1 cellular context compared by ENCODE assay signal in genomic region chr3:150409125-150409526, GRCh38.
TF ChIP-seq lines count a peak whose summit lies in the region.

No MANE protein-coding gene starts in this region.

TF ChIP-seq in HepG2, 621 proteins besides CTCF, POLR2A, EP300 and RAD21 (continued from another document and continues in another):
- TF ChIP-seq, protein P1, sequence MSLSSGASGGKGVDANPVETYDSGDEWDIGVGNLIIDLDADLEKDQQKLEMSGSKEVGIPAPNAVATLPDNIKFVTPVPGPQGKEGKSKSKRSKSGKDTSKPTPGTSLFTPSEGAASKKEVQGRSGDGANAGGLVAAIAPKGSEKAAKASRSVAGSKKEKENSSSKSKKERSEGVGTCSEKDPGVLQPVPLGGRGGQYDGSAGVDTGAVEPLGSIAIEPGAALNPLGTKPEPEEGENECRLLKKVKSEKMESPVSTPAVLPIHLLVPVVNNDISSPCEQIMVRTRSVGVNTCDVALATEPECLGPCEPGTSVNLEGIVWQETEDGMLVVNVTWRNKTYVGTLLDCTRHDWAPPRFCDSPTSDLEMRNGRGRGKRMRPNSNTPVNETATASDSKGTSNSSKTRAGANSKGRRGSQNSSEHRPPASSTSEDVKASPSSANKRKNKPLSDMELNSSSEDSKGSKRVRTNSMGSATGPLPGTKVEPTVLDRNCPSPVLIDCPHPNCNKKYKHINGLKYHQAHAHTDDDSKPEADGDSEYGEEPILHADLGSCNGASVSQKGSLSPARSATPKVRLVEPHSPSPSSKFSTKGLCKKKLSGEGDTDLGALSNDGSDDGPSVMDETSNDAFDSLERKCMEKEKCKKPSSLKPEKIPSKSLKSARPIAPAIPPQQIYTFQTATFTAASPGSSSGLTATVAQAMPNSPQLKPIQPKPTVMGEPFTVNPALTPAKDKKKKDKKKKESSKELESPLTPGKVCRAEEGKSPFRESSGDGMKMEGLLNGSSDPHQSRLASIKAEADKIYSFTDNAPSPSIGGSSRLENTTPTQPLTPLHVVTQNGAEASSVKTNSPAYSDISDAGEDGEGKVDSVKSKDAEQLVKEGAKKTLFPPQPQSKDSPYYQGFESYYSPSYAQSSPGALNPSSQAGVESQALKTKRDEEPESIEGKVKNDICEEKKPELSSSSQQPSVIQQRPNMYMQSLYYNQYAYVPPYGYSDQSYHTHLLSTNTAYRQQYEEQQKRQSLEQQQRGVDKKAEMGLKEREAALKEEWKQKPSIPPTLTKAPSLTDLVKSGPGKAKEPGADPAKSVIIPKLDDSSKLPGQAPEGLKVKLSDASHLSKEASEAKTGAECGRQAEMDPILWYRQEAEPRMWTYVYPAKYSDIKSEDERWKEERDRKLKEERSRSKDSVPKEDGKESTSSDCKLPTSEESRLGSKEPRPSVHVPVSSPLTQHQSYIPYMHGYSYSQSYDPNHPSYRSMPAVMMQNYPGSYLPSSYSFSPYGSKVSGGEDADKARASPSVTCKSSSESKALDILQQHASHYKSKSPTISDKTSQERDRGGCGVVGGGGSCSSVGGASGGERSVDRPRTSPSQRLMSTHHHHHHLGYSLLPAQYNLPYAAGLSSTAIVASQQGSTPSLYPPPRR (CRISPR knock-in tag; IDR thresholded peaks at IDR 0.05; ENCODE audit: borderline replicate concordance) = no peak
- TF ChIP-seq, protein P2, sequence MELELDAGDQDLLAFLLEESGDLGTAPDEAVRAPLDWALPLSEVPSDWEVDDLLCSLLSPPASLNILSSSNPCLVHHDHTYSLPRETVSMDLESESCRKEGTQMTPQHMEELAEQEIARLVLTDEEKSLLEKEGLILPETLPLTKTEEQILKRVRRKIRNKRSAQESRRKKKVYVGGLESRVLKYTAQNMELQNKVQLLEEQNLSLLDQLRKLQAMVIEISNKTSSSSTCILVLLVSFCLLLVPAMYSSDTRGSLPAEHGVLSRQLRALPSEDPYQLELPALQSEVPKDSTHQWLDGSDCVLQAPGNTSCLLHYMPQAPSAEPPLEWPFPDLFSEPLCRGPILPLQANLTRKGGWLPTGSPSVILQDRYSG (CRISPR knock-in tag; IDR thresholded peaks at IDR 0.05) = peak; percentile 75; the same call in 1 of the 2 replicates
- TF ChIP-seq ZNF205 (CRISPR knock-in tag; IDR thresholded peaks at IDR 0.05) (no peak), TAF1 (CRISPR knock-in tag; IDR thresholded peaks at IDR 0.05) (no peak), SRSF4 (IDR thresholded peaks at IDR 0.05; ENCODE audit: low read depth, low read length, poor library complexity, severe bottlenecking) (no peak), ZBTB42 (CRISPR knock-in tag; IDR thresholded peaks at IDR 0.05) (peak; percentile 50; the same call in 1 of the 2 replicates), ZNF430 (CRISPR knock-in tag; IDR thresholded peaks at IDR 0.05) (no peak), PRDM4 (CRISPR knock-in tag; IDR thresholded peaks at IDR 0.05; ENCODE audit: borderline replicate concordance) (no peak), MAF1 (CRISPR knock-in tag; IDR thresholded peaks at IDR 0.05; ENCODE audit: borderline replicate concordance) (0 out of 2 replicates have a peak, but pooled peaks have one; percentile 19), SATB2 (CRISPR knock-in tag; IDR thresholded peaks at IDR 0.05) (0 out of 2 replicates have a peak, but pooled peaks have one; percentile 22), ZBTB7B (CRISPR knock-in tag; IDR thresholded peaks at IDR 0.05) (no peak), ZNF414 (CRISPR knock-in tag; IDR thresholded peaks at IDR 0.05) (no peak), ZNF124 (CRISPR knock-in tag; IDR thresholded peaks at IDR 0.05) (no peak), GLI4 (CRISPR knock-in tag; IDR thresholded peaks at IDR 0.05; ENCODE audit: borderline replicate concordance) (no peak), ZNF264 (CRISPR knock-in tag; IDR thresholded peaks at IDR 0.05) (0 out of 2 replicates have a peak, but pooled peaks have one; percentile 16), DNMT3B (CRISPR knock-in tag; conservative IDR thresholded peaks at IDR 0.05) (no peak), ZNF431 (CRISPR knock-in tag; IDR thresholded peaks at IDR 0.05; ENCODE audit: borderline replicate concordance, low read depth) (no peak), TRAFD1 (CRISPR knock-in tag; IDR thresholded peaks at IDR 0.05; ENCODE audit: borderline replicate concordance) (no peak), SIN3B (IDR thresholded peaks at IDR 0.05; ENCODE audit: low read length) (no peak), ZNF350 (CRISPR knock-in tag; IDR thresholded peaks at IDR 0.05; ENCODE audit: borderline replicate concordance, low read depth) (0 out of 2 replicates have a peak, but pooled peaks have one; percentile 8), U2AF2 (IDR thresholded peaks at IDR 0.05; ENCODE audit: low read depth, low read length) (no peak), MNT (IDR thresholded peaks at IDR 0.05) (no peak), ZNF253 (CRISPR knock-in tag; IDR thresholded peaks at IDR 0.05; ENCODE audit: borderline replicate concordance) (no peak), ZNF660 (CRISPR knock-in tag; IDR thresholded peaks at IDR 0.05; ENCODE audit: borderline replicate concordance, low read depth) (no peak), ZNF737 (CRISPR knock-in tag; IDR thresholded peaks at IDR 0.05; ENCODE audit: borderline replicate concordance) (no peak), ZNF335 (CRISPR knock-in tag; IDR thresholded peaks at IDR 0.05) (no peak), ZFP90 (CRISPR knock-in tag; IDR thresholded peaks at IDR 0.05; ENCODE audit: borderline replicate concordance) (0 out of 2 replicates have a peak, but pooled peaks have one; percentile 35), ZNF572 (CRISPR knock-in tag; IDR thresholded peaks at IDR 0.05) (0 out of 2 replicates have a peak, but pooled peaks have one; percentile 37), ZNF678 (CRISPR knock-in tag; IDR thresholded peaks at IDR 0.05) (no peak), GFI1 (CRISPR knock-in tag; IDR thresholded peaks at IDR 0.05; ENCODE audit: borderline replicate concordance) (no peak), CENPT (CRISPR knock-in tag; IDR thresholded peaks at IDR 0.05; ENCODE audit: low read depth) (no peak), ZNF850 (CRISPR knock-in tag; conservative IDR thresholded peaks at IDR 0.05) (no peak), ZFP1 (CRISPR knock-in tag; IDR thresholded peaks at IDR 0.05) (no peak), ZNF562 (CRISPR knock-in tag; IDR thresholded peaks at IDR 0.05; ENCODE audit: borderline replicate concordance) (no peak), ZNF232 (CRISPR knock-in tag; IDR thresholded peaks at IDR 0.05; ENCODE audit: borderline replicate concordance) (no peak), ZNF329 (CRISPR knock-in tag; IDR thresholded peaks at IDR 0.05; ENCODE audit: low read depth) (no peak), PBX3 (CRISPR knock-in tag; IDR thresholded peaks at IDR 0.05; ENCODE audit: borderline replicate concordance) (no peak), SIN3A (IDR thresholded peaks at IDR 0.05; ENCODE audit: borderline replicate concordance, low read depth, low read length) (peak; percentile 24; the same call in 1 of the 2 replicates), RFX1 (IDR thresholded peaks at IDR 0.05) (no peak), MED1 (CRISPR knock-in tag; IDR thresholded peaks at IDR 0.05) (no peak; the same call in 1 of the 2 replicates), ESRRA (CRISPR knock-in tag; IDR thresholded peaks at IDR 0.05; ENCODE audit: low read depth) (no peak), ZZZ3 (CRISPR knock-in tag; IDR thresholded peaks at IDR 0.05; ENCODE audit: borderline replicate concordance) (no peak)
- TF ChIP-seq, protein P3, sequence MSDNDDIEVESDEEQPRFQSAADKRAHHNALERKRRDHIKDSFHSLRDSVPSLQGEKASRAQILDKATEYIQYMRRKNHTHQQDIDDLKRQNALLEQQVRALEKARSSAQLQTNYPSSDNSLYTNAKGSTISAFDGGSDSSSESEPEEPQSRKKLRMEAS (IDR thresholded peaks at IDR 0.05) = no peak
- TF ChIP-seq, protein P4, sequence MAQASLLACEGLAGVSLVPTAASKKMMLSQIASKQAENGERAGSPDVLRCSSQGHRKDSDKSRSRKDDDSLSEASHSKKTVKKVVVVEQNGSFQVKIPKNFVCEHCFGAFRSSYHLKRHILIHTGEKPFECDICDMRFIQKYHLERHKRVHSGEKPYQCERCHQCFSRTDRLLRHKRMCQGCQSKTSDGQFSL (CRISPR knock-in tag; IDR thresholded peaks at IDR 0.05) = no peak
- TF ChIP-seq, protein P5, sequence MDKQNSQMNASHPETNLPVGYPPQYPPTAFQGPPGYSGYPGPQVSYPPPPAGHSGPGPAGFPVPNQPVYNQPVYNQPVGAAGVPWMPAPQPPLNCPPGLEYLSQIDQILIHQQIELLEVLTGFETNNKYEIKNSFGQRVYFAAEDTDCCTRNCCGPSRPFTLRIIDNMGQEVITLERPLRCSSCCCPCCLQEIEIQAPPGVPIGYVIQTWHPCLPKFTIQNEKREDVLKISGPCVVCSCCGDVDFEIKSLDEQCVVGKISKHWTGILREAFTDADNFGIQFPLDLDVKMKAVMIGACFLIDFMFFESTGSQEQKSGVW (CRISPR knock-in tag; IDR thresholded peaks at IDR 0.05; ENCODE audit: borderline replicate concordance) = no peak
- TF ChIP-seq, protein P6, sequence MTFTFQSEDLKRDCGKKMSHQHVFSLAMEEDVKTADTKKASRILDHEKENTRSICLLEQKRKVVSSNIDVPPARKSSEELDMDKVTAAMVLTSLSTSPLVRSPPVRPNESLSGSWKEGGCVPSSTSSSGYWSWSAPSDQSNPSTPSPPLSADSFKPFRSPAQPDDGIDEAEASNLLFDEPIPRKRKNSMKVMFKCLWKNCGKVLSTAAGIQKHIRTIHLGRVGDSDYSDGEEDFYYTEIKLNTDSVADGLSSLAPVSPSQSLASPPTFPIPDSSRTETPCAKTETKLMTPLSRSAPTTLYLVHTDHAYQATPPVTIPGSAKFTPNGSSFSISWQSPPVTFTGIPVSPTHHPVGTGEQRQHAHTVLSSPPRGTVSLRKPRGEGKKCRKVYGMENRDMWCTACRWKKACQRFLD (CRISPR knock-in tag; IDR thresholded peaks at IDR 0.05; ENCODE audit: borderline replicate concordance) = peak; percentile 13; the same call in 1 of the 2 replicates
- TF ChIP-seq, protein P7, sequence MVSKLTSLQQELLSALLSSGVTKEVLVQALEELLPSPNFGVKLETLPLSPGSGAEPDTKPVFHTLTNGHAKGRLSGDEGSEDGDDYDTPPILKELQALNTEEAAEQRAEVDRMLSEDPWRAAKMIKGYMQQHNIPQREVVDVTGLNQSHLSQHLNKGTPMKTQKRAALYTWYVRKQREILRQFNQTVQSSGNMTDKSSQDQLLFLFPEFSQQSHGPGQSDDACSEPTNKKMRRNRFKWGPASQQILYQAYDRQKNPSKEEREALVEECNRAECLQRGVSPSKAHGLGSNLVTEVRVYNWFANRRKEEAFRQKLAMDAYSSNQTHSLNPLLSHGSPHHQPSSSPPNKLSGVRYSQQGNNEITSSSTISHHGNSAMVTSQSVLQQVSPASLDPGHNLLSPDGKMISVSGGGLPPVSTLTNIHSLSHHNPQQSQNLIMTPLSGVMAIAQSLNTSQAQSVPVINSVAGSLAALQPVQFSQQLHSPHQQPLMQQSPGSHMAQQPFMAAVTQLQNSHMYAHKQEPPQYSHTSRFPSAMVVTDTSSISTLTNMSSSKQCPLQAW (CRISPR knock-in tag; IDR thresholded peaks at IDR 0.05) = 0 out of 2 replicates have a peak, but pooled peaks have one; percentile 45
